ENCODE assay signal across 8 cellular contexts in the genomic region with DNA sequence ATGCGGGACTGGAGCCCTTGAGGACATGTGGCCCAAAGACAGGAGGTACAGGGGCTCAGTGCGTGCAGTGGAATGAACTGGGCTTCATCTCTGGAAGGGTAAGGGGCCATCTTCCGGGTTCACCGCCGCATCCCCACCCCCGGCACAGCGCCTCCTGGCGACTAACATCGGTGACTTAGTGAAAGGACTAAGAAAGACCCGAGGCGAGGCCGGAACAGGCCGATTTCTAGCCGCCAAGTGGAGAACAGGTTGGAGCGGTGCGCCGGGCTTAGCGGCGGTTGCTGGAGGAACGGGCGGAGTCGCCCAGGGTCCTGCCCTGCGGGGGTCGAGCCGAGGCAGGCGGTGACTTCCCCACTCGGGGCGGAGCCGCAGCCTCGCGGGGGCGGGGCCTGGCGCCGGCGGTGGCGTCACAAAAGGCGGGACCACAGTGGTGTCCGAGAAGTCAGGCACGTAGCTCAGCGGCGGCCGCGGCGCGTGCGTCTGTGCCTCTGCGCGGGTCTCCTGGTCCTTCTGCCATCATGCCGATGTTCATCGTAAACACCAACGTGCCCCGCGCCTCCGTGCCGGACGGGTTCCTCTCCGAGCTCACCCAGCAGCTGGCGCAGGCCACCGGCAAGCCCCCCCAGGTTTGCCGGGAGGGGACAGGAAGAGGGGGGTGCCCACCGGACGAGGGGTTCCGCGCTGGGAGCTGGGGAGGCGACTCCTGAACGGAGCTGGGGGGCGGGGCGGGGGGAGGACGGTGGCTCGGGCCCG. TPM values are rescaled to one million over a fixed set of nuclear protein-coding genes. Genes with fewer than 3 reads are reported as not detected.
DNase-seq lines count a peak whose midpoint lies in the region; ATAC-seq and TF ChIP-seq lines count a peak whose summit lies in the region.

A gene (plus strand): TSS at position 427 of the 753 bp plus-strand sequence. CDS start 92 bp downstream, at position 519.

- H3K4me3 Mint-ChIP-seq in CD4-positive, alpha-beta memory T cell = peak within 1 kb of the TSS; percentile 91 to 97 (median 95)
- H3K4me3 Mint-ChIP-seq in activated CD4-positive, alpha-beta memory T cell treated with anti-CD3 and anti-CD28 coated beads for 36 hours = peak within 1 kb of the TSS; percentile 97

- CTCF ChIA-PET in CD4-positive, alpha-beta memory T cell (lab: Charles Lee; ENCODE audit: partially characterized antibody) = interaction anchor here (0.6 to 3.5 kb wide), 20 partner anchors 9 to 353 kb away, joined by 3 to 56 read pairs (median 3); a partner anchor contains a TSS
- CTCF ChIA-PET in activated CD4-positive, alpha-beta memory T cell treated with anti-CD3 and anti-CD28 coated beads for 36 hours (lab: Charles Lee) = interaction anchor here (0.5 to 2.5 kb wide), 35 partner anchors 9 to 750 kb away, joined by 3 to 45 read pairs (median 4); a partner anchor contains a TSS

- H3K4me3 ChIP-seq in CD4-positive, alpha-beta memory T cell (ENCODE audit: low read length in 2 of 2) = peak within 1 kb of the TSS; percentile 57 to 69
- H3K4me3 ChIP-seq in dorsolateral prefrontal cortex (peak within 1 kb of the TSS; percentile 59 to 92 (median 82)), right lobe of liver (peak within 1 kb of the TSS; percentile 67 to 80 (median 72))

- peaks cover 5 to 27% of the 10 kb centered on the region in 2 donors for H3K36me3 Mint-ChIP-seq in CD4-positive, alpha-beta memory T cell
- H3K36me3 Mint-ChIP-seq in activated CD4-positive, alpha-beta memory T cell treated with anti-CD3 and anti-CD28 coated beads for 36 hours = peaks cover 31% of the 10 kb centered on the region

- WGBS in right lobe of liver (ENCODE audit: insufficient coverage, low coverage, low lambda C conversion rate, missing lambda C conversion rate) = 20% methylated on average over 2 of the region's 71 CpGs

- ATAC-seq in GM19438 (IDR thresholded peaks at IDR 0.05; ENCODE audit: low read depth, unreplicated experiment) (peak; percentile 83), HG03571 (IDR thresholded peaks at IDR 0.05; ENCODE audit: unreplicated experiment) (peak; percentile 76), right lobe of liver (peak; percentile 81 to 89 (median 87))

- POLR2A ChIA-PET in CD4-positive, alpha-beta memory T cell (lab: Charles Lee; ENCODE audit: partially characterized antibody) = interaction anchor here (0.5 to 3.6 kb wide), 23 partner anchors 9 to 661 kb away, joined by 3 to 73 read pairs (median 4); a partner anchor contains a TSS
- POLR2A ChIA-PET in activated CD4-positive, alpha-beta memory T cell treated with anti-CD3 and anti-CD28 coated beads for 36 hours (lab: Charles Lee) = interaction anchor here (0.9 to 2.3 kb wide), 16 partner anchors 9 to 678 kb away, joined by 3 to 56 read pairs (median 4); a partner anchor contains a TSS

- peaks cover 17% of the 10 kb centered on the region for H3K36me3 ChIP-seq in CD4-positive, alpha-beta memory T cell (ENCODE audit: insufficient read depth, low read length)
- peaks cover 0 to 8% (median 3%) of the 10 kb centered on the region in 4 donors for H3K36me3 ChIP-seq in right lobe of liver

- TF ChIP-seq POLR2A in right lobe of liver (IDR thresholded peaks at IDR 0.05) = peak; percentile 92

- DNase-seq in CD4-positive, alpha-beta memory T cell = peak; percentile 91 to 98 (median 95)
- DNase-seq in NCI-H82 treated with DMSO at 0.1 percent for 48 hours (lab: John Stamatoyannopoulos, UW; ENCODE audit: unreplicated experiment) (peak; percentile 87), dorsolateral prefrontal cortex (peak; percentile 94 to 98 (median 96)), right lobe of liver (peak; percentile 95 to 97 (median 96))
- peak; percentile 98 for DNase-seq in activated CD4-positive, alpha-beta memory T cell treated with anti-CD3 and anti-CD28 coated beads for 36 hours
- DNase-seq in stimulated activated CD4-positive, alpha-beta T cell treated with anti-CD3 and anti-CD28 coated beads, Interleukin-4, amount 100 ng/mL, for 4 hours = peak; percentile 95 to 97

- H3K9me3 ChIP-seq in CD4-positive, alpha-beta memory T cell (ENCODE audit: control insufficient read depth in 1 of 2, low read length in 2 of 2) = no peaks in the 10 kb centered on the region
- H3K9me3 ChIP-seq in right lobe of liver = no peaks in the 10 kb centered on the region

- peak within 1 kb of the TSS; percentile 91 to 99 (median 98) for H3K27ac Mint-ChIP-seq in CD4-positive, alpha-beta memory T cell
- H3K27ac Mint-ChIP-seq in activated CD4-positive, alpha-beta memory T cell treated with anti-CD3 and anti-CD28 coated beads for 36 hours = peak within 1 kb of the TSS; percentile 98

- peak within 1 kb of the TSS; percentile 77 for H3K27ac ChIP-seq in CD4-positive, alpha-beta memory T cell (ENCODE audit: low read depth, low read length)
- H3K27ac ChIP-seq in dorsolateral prefrontal cortex (peak within 1 kb of the TSS; percentile 74 to 99 (median 97)), right lobe of liver (peak within 1 kb of the TSS; percentile 89 to 91 (median 89))

- no peaks in the 10 kb centered on the region for H3K27me3 Mint-ChIP-seq in CD4-positive, alpha-beta memory T cell
- no peaks in the 10 kb centered on the region for H3K27me3 Mint-ChIP-seq in activated CD4-positive, alpha-beta memory T cell treated with anti-CD3 and anti-CD28 coated beads for 36 hours

- H3K4me1 ChIP-seq in CD4-positive, alpha-beta memory T cell (ENCODE audit: insufficient read depth, low read length) = peaks cover 22% of the 10 kb centered on the region
- H3K4me1 ChIP-seq in right lobe of liver = peaks cover 0 to 31% (median 11%) of the 10 kb centered on the region in 4 donors

- no peaks in the 10 kb centered on the region for H3K9me3 Mint-ChIP-seq in CD4-positive, alpha-beta memory T cell
- no peaks in the 10 kb centered on the region for H3K9me3 Mint-ChIP-seq in activated CD4-positive, alpha-beta memory T cell treated with anti-CD3 and anti-CD28 coated beads for 36 hours

- H3K4me1 Mint-ChIP-seq in CD4-positive, alpha-beta memory T cell = peaks cover 13 to 32% (median 23%) of the 10 kb centered on the region in 4 donors
- peaks cover 23% of the 10 kb centered on the region for H3K4me1 Mint-ChIP-seq in activated CD4-positive, alpha-beta memory T cell treated with anti-CD3 and anti-CD28 coated beads for 36 hours (ENCODE audit: low read depth)

- intact Hi-C loops in CD4-positive, alpha-beta memory T cell (cut with micrococcal nuclease) = loop anchor here (1.0 to 10.0 kb wide), 3 partner anchors 20 to 661 kb away; a partner anchor contains a TSS
- intact Hi-C loops in activated CD4-positive, alpha-beta memory T cell treated with anti-CD3 and anti-CD28 coated beads for 36 hours (cut with micrococcal nuclease) = loop anchor here (1.0 to 10.0 kb wide), 5 partner anchors 20 to 261 kb away; a partner anchor contains a TSS
- intact Hi-C loops in dorsolateral prefrontal cortex (cut with DNase I) = loop anchor here (1.0 to 5.0 kb wide), 3 partner anchors 19 to 37 kb away; a partner anchor contains a TSS
- intact Hi-C loops in right lobe of liver (cut with DNase I) = no loop called here

- peak; percentile 51 to 87 (median 77) for TF ChIP-seq CTCF in dorsolateral prefrontal cortex (IDR thresholded peaks at IDR 0.05 in 54 of 56, conservative IDR thresholded peaks at IDR 0.05 in 2 of 56; ENCODE audit: low read depth in 1 of 56, partially characterized antibody in 56 of 56)
- peak; percentile 51 to 60 (median 58) for TF ChIP-seq CTCF in right lobe of liver (IDR thresholded peaks at IDR 0.05)

- H3K27me3 ChIP-seq in CD4-positive, alpha-beta memory T cell (ENCODE audit: insufficient read depth, low read length) = no peaks in the 10 kb centered on the region
- H3K27me3 ChIP-seq in dorsolateral prefrontal cortex (no peaks in the 10 kb centered on the region), right lobe of liver (no peaks in the 10 kb centered on the region)

RNA-seq across cellular contexts. Expression of the gene that starts here (rescaled TPM):
- 100 to 1,000 TPM; 208 to 217 TPM for total RNA-seq in CD4-positive, alpha-beta memory T cell
- polyA plus RNA-seq in CD4-positive, alpha-beta memory T cell = 1,000 to 10,000 TPM; 1,156 to 1,346 TPM
- total RNA-seq in activated CD4-positive, alpha-beta memory T cell treated with anti-CD3 and anti-CD28 coated beads for 36 hours = 1,000 to 10,000 TPM; 1,215 to 1,240 TPM
- total RNA-seq in dorsolateral prefrontal cortex (100 to 1,000 TPM; 175 to 552 (median 413) TPM), right lobe of liver (100 to 1,000 TPM in 5 of 6 experiments, 10 to 100 TPM in 1; 79.4 to 561 (median 307) TPM)

Comparison
In these comparisons a context has a peak if more than half of its experiments do, and no peak if none do; other contexts are left out.
1. Peak in every context shown above with its lines: DNase-seq, ATAC-seq, H3K4me3 ChIP-seq and H3K27ac ChIP-seq.
2. intact Hi-C loops: an anchor here in CD4-positive, alpha-beta memory T cell (1.0 to 10.0 kb wide), activated CD4-positive, alpha-beta memory T cell treated with anti-CD3 and anti-CD28 coated beads for 36 hours (1.0 to 10.0 kb wide) and dorsolateral prefrontal cortex (1.0 to 5.0 kb wide); none called in right lobe of liver.